Comparison of ENCODE assay signal across 28 cellular contexts in the genomic region with DNA sequence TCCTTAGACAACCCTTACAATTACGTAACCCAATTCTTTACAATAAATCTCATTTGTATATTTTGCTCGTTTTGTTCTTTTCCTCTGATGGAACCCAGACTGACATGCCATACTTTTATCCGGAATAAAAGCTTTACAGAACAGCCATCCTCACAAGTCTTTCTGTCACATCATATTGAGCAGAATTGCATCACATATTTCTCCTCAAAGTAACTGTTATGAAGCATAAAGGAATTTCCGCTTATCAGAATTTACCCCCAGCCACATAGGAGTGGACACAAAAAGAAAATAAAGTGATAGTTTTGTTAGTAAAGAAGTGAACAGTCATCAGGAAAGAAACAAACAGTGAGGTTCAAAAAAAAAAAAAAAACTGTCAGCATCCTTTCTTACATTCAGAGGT.
"Had no signal": no experiment of that assay in that cellular context is flagged by ENCODE, and none has a peak within 500 bp of the region (broad histone marks: within the 10 kb centered on the region; RNA-seq: fewer than 3 reads in every experiment).

No MANE protein-coding gene starts in this region.

- H3K27ac ChIP-seq: SK-N-MC had no signal

- DNase-seq: activated B cell treated with CpG ODN at 0.5 μM for 24 hours; activated CD4-positive, alpha-beta T cell treated with anti-CD3 and anti-CD28 coated beads for 1 hour; activated CD4-positive, alpha-beta T cell treated with anti-CD3 and anti-CD28 coated beads, Interleukin-2, amount 10 ng/mL, durations not matched to agents 24 days and 14 days; activated CD4-positive, alpha-beta T cell treated with anti-CD3 and anti-CD28 coated beads, Interleukin-2, amount 50 U/mL, for 48 hours; activated CD8-positive, alpha-beta memory T cell treated with anti-CD3 and anti-CD28 coated beads, Interleukin-2, amount 10 ng/mL, durations not matched to agents 7 days and 5 days; activated effector memory CD4-positive, alpha-beta T cell treated with Interleukin-2 at 50 U/mL for 16 hours; activated naive CD4-positive, alpha-beta T cell; activated naive CD8-positive, alpha-beta T cell treated with anti-CD3 and anti-CD28 coated beads, Interleukin-2, amount 50 U/mL, for 24 hours; activated T-cell treated with anti-CD3 and anti-CD28 coated beads, Interleukin-2, amount 50 U/mL, for 24 hours; amygdala; cerebellar nuclear complex; Karpas-422; NCI-H1105 treated with DMSO at 0.1 percent for 48 hours; NCI-H1436 treated with DMSO at 0.1 percent for 48 hours; NCI-H187 treated with DMSO at 0.1 percent for 48 hours; NCI-H2171; NCI-H2227 treated with DMSO at 0.1 percent for 48 hours; NCI-H510A; NCI-H526 treated with DMSO at 0.1 percent for 48 hours; PC-3; SHP77; T-cell; T-helper 2 cell; T1000 had no signal

- FAIRE-seq: K562, RCC 7860, TTC549 had no signal

- H3K4me3 ChIP-seq: K562, SK-N-MC had no signal
